Comparison of ENCODE assay signal across 1 cellular context in the genomic region with DNA sequence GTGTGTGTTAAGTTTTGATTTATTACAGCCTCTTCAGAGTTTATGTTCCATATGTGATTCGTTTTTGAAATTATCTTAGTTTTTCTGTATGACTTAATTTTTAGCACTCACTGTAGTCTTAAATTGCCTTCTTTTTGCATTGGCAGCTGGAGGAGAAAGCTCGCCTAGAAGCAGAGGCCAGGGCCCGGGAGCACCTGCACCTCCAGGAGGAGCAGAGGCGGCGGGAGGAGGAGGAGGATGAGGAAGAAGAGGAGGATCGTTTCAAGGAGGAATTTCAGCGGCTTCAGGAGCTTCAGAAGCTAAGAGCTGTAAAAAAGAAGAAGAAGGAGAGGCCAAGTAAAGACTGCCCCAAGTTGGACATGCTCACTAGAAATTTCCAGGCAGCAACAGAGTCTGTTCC.
TF ChIP-seq lines count a peak whose summit lies in the region.

No MANE protein-coding gene starts in this region.

TF ChIP-seq in GM23338, 12 proteins besides CTCF, POLR2A, EP300 and RAD21 (continued from another document):
- TF ChIP-seq, protein P1, sequence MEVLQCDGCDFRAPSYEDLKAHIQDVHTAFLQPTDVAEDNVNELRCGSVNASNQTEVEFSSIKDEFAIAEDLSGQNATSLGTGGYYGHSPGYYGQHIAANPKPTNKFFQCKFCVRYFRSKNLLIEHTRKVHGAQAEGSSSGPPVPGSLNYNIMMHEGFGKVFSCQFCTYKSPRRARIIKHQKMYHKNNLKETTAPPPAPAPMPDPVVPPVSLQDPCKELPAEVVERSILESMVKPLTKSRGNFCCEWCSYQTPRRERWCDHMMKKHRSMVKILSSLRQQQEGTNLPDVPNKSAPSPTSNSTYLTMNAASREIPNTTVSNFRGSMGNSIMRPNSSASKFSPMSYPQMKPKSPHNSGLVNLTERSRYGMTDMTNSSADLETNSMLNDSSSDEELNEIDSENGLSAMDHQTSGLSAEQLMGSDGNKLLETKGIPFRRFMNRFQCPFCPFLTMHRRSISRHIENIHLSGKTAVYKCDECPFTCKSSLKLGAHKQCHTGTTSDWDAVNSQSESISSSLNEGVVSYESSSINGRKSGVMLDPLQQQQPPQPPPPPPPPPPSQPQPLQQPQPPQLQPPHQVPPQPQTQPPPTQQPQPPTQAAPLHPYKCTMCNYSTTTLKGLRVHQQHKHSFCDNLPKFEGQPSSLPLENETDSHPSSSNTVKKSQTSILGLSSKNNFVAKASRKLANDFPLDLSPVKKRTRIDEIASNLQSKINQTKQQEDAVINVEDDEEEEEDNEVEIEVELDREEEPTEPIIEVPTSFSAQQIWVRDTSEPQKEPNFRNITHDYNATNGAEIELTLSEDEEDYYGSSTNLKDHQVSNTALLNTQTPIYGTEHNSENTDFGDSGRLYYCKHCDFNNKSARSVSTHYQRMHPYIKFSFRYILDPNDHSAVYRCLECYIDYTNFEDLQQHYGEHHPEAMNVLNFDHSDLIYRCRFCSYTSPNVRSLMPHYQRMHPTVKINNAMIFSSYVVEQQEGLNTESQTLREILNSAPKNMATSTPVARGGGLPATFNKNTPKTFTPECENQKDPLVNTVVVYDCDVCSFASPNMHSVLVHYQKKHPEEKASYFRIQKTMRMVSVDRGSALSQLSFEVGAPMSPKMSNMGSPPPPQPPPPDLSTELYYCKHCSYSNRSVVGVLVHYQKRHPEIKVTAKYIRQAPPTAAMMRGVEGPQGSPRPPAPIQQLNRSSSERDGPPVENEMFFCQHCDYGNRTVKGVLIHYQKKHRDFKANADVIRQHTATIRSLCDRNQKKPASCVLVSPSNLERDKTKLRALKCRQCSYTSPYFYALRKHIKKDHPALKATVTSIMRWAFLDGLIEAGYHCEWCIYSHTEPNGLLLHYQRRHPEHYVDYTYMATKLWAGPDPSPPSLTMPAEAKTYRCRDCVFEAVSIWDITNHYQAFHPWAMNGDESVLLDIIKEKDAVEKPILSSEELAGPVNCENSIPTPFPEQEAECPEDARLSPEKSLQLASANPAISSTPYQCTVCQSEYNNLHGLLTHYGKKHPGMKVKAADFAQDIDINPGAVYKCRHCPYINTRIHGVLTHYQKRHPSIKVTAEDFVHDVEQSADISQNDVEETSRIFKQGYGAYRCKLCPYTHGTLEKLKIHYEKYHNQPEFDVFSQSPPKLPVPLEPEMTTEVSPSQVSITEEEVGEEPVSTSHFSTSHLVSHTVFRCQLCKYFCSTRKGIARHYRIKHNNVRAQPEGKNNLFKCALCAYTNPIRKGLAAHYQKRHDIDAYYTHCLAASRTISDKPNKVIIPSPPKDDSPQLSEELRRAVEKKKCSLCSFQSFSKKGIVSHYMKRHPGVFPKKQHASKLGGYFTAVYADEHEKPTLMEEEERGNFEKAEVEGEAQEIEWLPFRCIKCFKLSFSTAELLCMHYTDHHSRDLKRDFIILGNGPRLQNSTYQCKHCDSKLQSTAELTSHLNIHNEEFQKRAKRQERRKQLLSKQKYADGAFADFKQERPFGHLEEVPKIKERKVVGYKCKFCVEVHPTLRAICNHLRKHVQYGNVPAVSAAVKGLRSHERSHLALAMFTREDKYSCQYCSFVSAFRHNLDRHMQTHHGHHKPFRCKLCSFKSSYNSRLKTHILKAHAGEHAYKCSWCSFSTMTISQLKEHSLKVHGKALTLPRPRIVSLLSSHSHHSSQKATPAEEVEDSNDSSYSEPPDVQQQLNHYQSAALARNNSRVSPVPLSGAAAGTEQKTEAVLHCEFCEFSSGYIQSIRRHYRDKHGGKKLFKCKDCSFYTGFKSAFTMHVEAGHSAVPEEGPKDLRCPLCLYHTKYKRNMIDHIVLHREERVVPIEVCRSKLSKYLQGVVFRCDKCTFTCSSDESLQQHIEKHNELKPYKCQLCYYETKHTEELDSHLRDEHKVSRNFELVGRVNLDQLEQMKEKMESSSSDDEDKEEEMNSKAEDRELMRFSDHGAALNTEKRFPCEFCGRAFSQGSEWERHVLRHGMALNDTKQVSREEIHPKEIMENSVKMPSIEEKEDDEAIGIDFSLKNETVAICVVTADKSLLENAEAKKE (CRISPR knock-in tag; IDR thresholded peaks at IDR 0.05), result no peak
- TF ChIP-seq CREB1 (CRISPR knock-in tag; IDR thresholded peaks at IDR 0.05; ENCODE audit: low read depth), result no peak
- TF ChIP-seq NANOG (IDR thresholded peaks at IDR 0.05; ENCODE audit: borderline replicate concordance), result no peak
- TF ChIP-seq, protein P2, sequence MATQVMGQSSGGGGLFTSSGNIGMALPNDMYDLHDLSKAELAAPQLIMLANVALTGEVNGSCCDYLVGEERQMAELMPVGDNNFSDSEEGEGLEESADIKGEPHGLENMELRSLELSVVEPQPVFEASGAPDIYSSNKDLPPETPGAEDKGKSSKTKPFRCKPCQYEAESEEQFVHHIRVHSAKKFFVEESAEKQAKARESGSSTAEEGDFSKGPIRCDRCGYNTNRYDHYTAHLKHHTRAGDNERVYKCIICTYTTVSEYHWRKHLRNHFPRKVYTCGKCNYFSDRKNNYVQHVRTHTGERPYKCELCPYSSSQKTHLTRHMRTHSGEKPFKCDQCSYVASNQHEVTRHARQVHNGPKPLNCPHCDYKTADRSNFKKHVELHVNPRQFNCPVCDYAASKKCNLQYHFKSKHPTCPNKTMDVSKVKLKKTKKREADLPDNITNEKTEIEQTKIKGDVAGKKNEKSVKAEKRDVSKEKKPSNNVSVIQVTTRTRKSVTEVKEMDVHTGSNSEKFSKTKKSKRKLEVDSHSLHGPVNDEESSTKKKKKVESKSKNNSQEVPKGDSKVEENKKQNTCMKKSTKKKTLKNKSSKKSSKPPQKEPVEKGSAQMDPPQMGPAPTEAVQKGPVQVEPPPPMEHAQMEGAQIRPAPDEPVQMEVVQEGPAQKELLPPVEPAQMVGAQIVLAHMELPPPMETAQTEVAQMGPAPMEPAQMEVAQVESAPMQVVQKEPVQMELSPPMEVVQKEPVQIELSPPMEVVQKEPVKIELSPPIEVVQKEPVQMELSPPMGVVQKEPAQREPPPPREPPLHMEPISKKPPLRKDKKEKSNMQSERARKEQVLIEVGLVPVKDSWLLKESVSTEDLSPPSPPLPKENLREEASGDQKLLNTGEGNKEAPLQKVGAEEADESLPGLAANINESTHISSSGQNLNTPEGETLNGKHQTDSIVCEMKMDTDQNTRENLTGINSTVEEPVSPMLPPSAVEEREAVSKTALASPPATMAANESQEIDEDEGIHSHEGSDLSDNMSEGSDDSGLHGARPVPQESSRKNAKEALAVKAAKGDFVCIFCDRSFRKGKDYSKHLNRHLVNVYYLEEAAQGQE (IDR thresholded peaks at IDR 0.05; ENCODE audit: unreplicated experiment), result no peak
- no peak for TF ChIP-seq JUNB (IDR thresholded peaks at IDR 0.05; ENCODE audit: unreplicated experiment)
- TF ChIP-seq, protein P3, sequence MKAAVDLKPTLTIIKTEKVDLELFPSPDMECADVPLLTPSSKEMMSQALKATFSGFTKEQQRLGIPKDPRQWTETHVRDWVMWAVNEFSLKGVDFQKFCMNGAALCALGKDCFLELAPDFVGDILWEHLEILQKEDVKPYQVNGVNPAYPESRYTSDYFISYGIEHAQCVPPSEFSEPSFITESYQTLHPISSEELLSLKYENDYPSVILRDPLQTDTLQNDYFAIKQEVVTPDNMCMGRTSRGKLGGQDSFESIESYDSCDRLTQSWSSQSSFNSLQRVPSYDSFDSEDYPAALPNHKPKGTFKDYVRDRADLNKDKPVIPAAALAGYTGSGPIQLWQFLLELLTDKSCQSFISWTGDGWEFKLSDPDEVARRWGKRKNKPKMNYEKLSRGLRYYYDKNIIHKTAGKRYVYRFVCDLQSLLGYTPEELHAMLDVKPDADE (IDR thresholded peaks at IDR 0.05), result no peak
TF ChIP-seq in GM23338: peak in this region for 0.
